17 cellular contexts compared by ENCODE assay signal in the genomic region with DNA sequence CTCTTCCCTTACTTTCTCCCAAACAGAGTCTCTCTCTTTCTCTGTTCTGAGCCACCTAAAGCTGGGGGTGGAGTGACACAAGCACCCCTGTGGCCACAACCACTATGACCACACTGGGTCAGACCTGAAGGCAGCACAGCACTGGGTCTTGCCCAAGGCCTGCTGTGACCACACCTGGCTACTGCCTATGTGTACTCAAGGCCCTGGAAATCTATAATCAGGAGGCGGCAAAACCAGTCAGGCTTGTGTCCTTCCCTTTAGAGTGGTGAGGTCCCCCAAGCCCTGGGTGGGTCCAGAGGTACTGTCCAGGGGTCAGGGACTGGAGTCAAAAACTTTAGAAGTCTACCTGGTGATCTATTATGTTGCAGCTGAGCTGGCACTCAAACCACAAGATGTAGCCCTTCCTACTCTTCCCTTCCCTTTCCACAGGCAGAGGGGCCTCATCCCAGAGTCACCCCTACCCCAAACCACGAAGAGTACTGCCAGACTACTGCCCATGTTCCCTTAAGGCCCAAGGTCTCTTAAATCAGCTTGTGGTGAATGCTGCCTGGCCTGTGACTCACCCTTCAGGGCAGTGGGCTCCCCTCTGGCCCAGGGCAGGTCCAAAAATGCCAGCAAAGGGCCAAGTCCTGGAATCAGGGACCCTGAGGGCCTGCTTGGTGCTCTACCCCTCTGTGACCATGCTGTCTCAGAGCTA.
A peak's percentile ranks its signal among the peaks of the same experiment; 100 is the strongest.
DNase-seq lines count a peak whose midpoint lies in the region; ATAC-seq, FAIRE-seq and TF ChIP-seq lines count a peak whose summit lies in the region.
"Had no signal": no experiment of that assay in that cellular context is flagged by ENCODE, and none has a peak within 500 bp of the region (broad histone marks: within the 10 kb centered on the region; RNA-seq: fewer than 3 reads in every experiment).

No MANE protein-coding gene starts in this region.

- H3K4me1 ChIP-seq in IMR-90 (ENCODE audit: control insufficient read depth, insufficient read depth, low read length) (no peaks in the 10 kb centered on the region), astrocyte (ENCODE audit: insufficient read depth, low read length) (no peaks in the 10 kb centered on the region), mesodermal cell (ENCODE audit: control insufficient read depth, insufficient read depth, low read length, poor library complexity, severe bottlenecking) (peaks cover 16% of the 10 kb centered on the region)

- H3K4me3 ChIP-seq in IMR-90 (ENCODE audit: insufficient read depth, low read depth, low read length), result no peak overlapping the region
- no peak overlapping the region for H3K4me3 ChIP-seq in astrocyte (ENCODE audit: insufficient read depth, low read depth, low read length)
- H3K4me3 ChIP-seq in mesodermal cell (ENCODE audit: extremely low read depth, insufficient read depth, low read length, poor library complexity, severe bottlenecking), result no peak overlapping the region
- H3K4me3 ChIP-seq: SK-N-MC had no signal

- H3K14ac ChIP-seq in IMR-90 (replicated peaks; ENCODE audit: low read depth, low read length), result no peak overlapping the region

- H3K23ac ChIP-seq in IMR-90 (ENCODE audit: low read depth, low read length), result no peak overlapping the region

- H3K56ac ChIP-seq in IMR-90 (ENCODE audit: extremely low read depth, insufficient read depth, low read length), result no peak overlapping the region

- no peak for TF ChIP-seq RAD21 in IMR-90 (IDR thresholded peaks at IDR 0.05; ENCODE audit: low read length)

- no peaks in the 10 kb centered on the region for H3K79me2 ChIP-seq in astrocyte (ENCODE audit: insufficient read depth, low read length)

- FAIRE-seq in astrocyte (lab: Jason Lieb, UNC), result no peak
- FAIRE-seq: RCC 7860 had no signal

- BruUV-seq in IMR-90 (replicated peaks; lab: Mats Ljungman, UMichigan), result no TSS peak

- no peaks in the 10 kb centered on the region for H3K9me3 Mint-ChIP-seq in astrocyte (ENCODE audit: unreplicated experiment)
- H3K9me3 Mint-ChIP-seq in activated CD8-positive, alpha-beta T cell treated with anti-CD3 and anti-CD28 coated beads, Interleukin-2, amount 10 ng/mL, durations not matched to agents 7 days and 5 days (ENCODE audit: insufficient read depth), result peaks cover 8% of the 10 kb centered on the region
- H3K9me3 Mint-ChIP-seq: H9 had no signal

- dilution Hi-C loops in IMR-90 (cut with HindIII; ENCODE audit: low sequenced_read_pairs, unreplicated experiment), result no loop called here

- no peak overlapping the region for H4K5ac ChIP-seq in IMR-90 (ENCODE audit: low read depth, low read length)

- H4K91ac ChIP-seq in IMR-90 (ENCODE audit: insufficient read depth, low read depth, low read length), result no peak overlapping the region

- H2AK5ac ChIP-seq in IMR-90 (ENCODE audit: low read depth, low read length), result no peak overlapping the region

- H3K27ac ChIP-seq in IMR-90 (ENCODE audit: insufficient read depth, low read length) (no peak overlapping the region), astrocyte (ENCODE audit: low read depth, low read length) (no peak overlapping the region), mesodermal cell (ENCODE audit: low read depth, low read length, severe bottlenecking) (peak overlapping the region; percentile 85)
- H3K27ac ChIP-seq: C4-2B had no signal

- no peak overlapping the region for H2BK5ac ChIP-seq in IMR-90 (ENCODE audit: low read depth, low read length, poor library complexity, severe bottlenecking)

- CTCF ChIA-PET in IMR-90 (lab: Yijun Ruan, JAX), result no interaction called here
- CTCF ChIA-PET in activated CD8-positive, alpha-beta T cell treated with anti-CD3 and anti-CD28 coated beads, Interleukin-2, amount 10 ng/mL, durations not matched to agents 7 days and 5 days (lab: Charles Lee), result no interaction called here

- H3K18ac ChIP-seq in IMR-90 (ENCODE audit: low read depth, low read length), result no peak overlapping the region

- H3K27me3 Mint-ChIP-seq in astrocyte (ENCODE audit: low read depth, unreplicated experiment), result no peaks in the 10 kb centered on the region
- H3K27me3 Mint-ChIP-seq in activated CD8-positive, alpha-beta T cell treated with anti-CD3 and anti-CD28 coated beads, Interleukin-2, amount 10 ng/mL, durations not matched to agents 7 days and 5 days (ENCODE audit: low read depth), result peaks cover 8% of the 10 kb centered on the region

- H2AK9ac ChIP-seq in IMR-90 (replicated peaks; ENCODE audit: low read depth, low read length, poor library complexity), result no peak overlapping the region

- H2BK15ac ChIP-seq in IMR-90 (ENCODE audit: low read depth, low read length), result no peak overlapping the region

- H2BK120ac ChIP-seq in IMR-90 (ENCODE audit: low read depth, low read length), result no peak overlapping the region

- H3K4me1 Mint-ChIP-seq in astrocyte (ENCODE audit: low read depth, unreplicated experiment), result peaks cover 13% of the 10 kb centered on the region
- peaks cover 9% of the 10 kb centered on the region for H3K4me1 Mint-ChIP-seq in activated CD8-positive, alpha-beta T cell treated with anti-CD3 and anti-CD28 coated beads, Interleukin-2, amount 10 ng/mL, durations not matched to agents 7 days and 5 days (ENCODE audit: low read depth)

- POLR2A ChIA-PET in IMR-90 (lab: Charles Lee; ENCODE audit: unreplicated experiment), result no interaction called here
- POLR2A ChIA-PET in activated CD8-positive, alpha-beta T cell treated with anti-CD3 and anti-CD28 coated beads, Interleukin-2, amount 10 ng/mL, durations not matched to agents 7 days and 5 days (lab: Charles Lee), result no interaction called here

- WGBS in IMR-90 (ENCODE audit: extremely low coverage in 2 of 2, insufficient read length in 1 of 2), 2 experiments, result no CpG with 5 or more reads among the region's 2 CpGs
- WGBS in mesodermal cell (ENCODE audit: insufficient coverage in 2 of 2), 2 experiments, result 100% methylated on average over 1 to 2 of the region's 2 CpGs

- H4K8ac ChIP-seq in IMR-90 (ENCODE audit: low read depth in 2 of 2, low read length in 2 of 2), result no peak overlapping the region

- ATAC-seq in IMR-90 (ENCODE audit: low read depth) (no peak), esophagus mucosa (no peak), GM19023 (IDR thresholded peaks at IDR 0.05; ENCODE audit: unreplicated experiment) (no peak)
- ATAC-seq in activated CD8-positive, alpha-beta T cell treated with anti-CD3 and anti-CD28 coated beads, Interleukin-2, amount 10 ng/mL, durations not matched to agents 7 days and 5 days, result no peak

- TF ChIP-seq CTCF in IMR-90 (conservative IDR thresholded peaks at IDR 0.05; ENCODE audit: low read depth, low read length) (no peak), astrocyte (IDR thresholded peaks at IDR 0.05; ENCODE audit: insufficient read depth, low read depth, low read length) (no peak)

- H3K9ac ChIP-seq in IMR-90 (ENCODE audit: low read depth, low read length) (no peak overlapping the region), astrocyte (ENCODE audit: low read length) (no peak overlapping the region)

- H3K36me3 ChIP-seq in IMR-90 (ENCODE audit: control insufficient read depth, insufficient read depth, low read length), result no peaks in the 10 kb centered on the region
- H3K36me3 ChIP-seq in astrocyte (ENCODE audit: insufficient read depth, low read length), result no peaks in the 10 kb centered on the region
- no peaks in the 10 kb centered on the region for H3K36me3 ChIP-seq in mesodermal cell (ENCODE audit: control insufficient read depth, insufficient read depth, low read length)

- H3K4ac ChIP-seq in IMR-90 (ENCODE audit: low read depth, low read length), result no peak overlapping the region

- H3K79me1 ChIP-seq in IMR-90 (ENCODE audit: low read depth in 1 of 2, low read length in 2 of 2), result no peaks in the 10 kb centered on the region

- peak overlapping the region; percentile 31 for H3K4me3 Mint-ChIP-seq in astrocyte (ENCODE audit: unreplicated experiment)
- H3K4me3 Mint-ChIP-seq in activated CD8-positive, alpha-beta T cell treated with anti-CD3 and anti-CD28 coated beads, Interleukin-2, amount 10 ng/mL, durations not matched to agents 7 days and 5 days, result no peak overlapping the region
- H3K4me3 Mint-ChIP-seq: H9 had no signal

- no peak for DNase-seq in IMR-90
- DNase-seq in astrocyte (ENCODE audit: low read depth), result no peak
- no peak for DNase-seq in AG08396 (ENCODE audit: low spot score)
- DNase-seq in activated CD8-positive, alpha-beta T cell treated with anti-CD3 and anti-CD28 coated beads, Interleukin-2, amount 10 ng/mL, durations not matched to agents 7 days and 5 days, result no peak
- DNase-seq: AML-193, DMS79, H9, NCI-H1105 treated with DMSO at 0.1 percent for 48 hours, NCI-H1694, NCI-H2081 treated with DMSO at 0.1 percent for 48 hours, SHP77 had no signal

- peaks cover 4% of the 10 kb centered on the region; the same call in 1 of the 2 replicates for H3K9me1 ChIP-seq in IMR-90 (ENCODE audit: insufficient read depth, low read length)

- no peak for TF ChIP-seq POLR2A in IMR-90 (IDR thresholded peaks at IDR 0.05; ENCODE audit: low read depth, low read length)

- H3K36me3 Mint-ChIP-seq in astrocyte (ENCODE audit: low read depth, unreplicated experiment), result no peaks in the 10 kb centered on the region
- H3K36me3 Mint-ChIP-seq in activated CD8-positive, alpha-beta T cell treated with anti-CD3 and anti-CD28 coated beads, Interleukin-2, amount 10 ng/mL, durations not matched to agents 7 days and 5 days (ENCODE audit: low read depth), result no peaks in the 10 kb centered on the region

- no peak overlapping the region for H2BK20ac ChIP-seq in IMR-90 (ENCODE audit: low read depth, low read length)

- in situ Hi-C loops in IMR-90 (cut with MboI; ENCODE audit: low sequenced_read_pairs), result no loop called here

- H3K4me2 ChIP-seq in IMR-90 (ENCODE audit: low read depth, low read length) (no peak overlapping the region), astrocyte (ENCODE audit: low read length) (no peak overlapping the region)

- H4K20me1 ChIP-seq in IMR-90 (ENCODE audit: insufficient read depth, low read length) (no peaks in the 10 kb centered on the region), astrocyte (ENCODE audit: insufficient read depth, low read length) (no peaks in the 10 kb centered on the region)

- no peak overlapping the region for H3K27ac Mint-ChIP-seq in astrocyte (ENCODE audit: unreplicated experiment)
- H3K27ac Mint-ChIP-seq in activated CD8-positive, alpha-beta T cell treated with anti-CD3 and anti-CD28 coated beads, Interleukin-2, amount 10 ng/mL, durations not matched to agents 7 days and 5 days, result no peak overlapping the region
- H3K27ac Mint-ChIP-seq: H9 had no signal

- no peaks in the 10 kb centered on the region for H3K27me3 ChIP-seq in IMR-90 (ENCODE audit: control insufficient read depth, insufficient read depth, low read length)
- no peaks in the 10 kb centered on the region for H3K27me3 ChIP-seq in astrocyte (ENCODE audit: insufficient read depth, low read length)

- intact Hi-C loops in IMR-90 (cut with micrococcal nuclease), result no loop called here

- H2AFZ ChIP-seq in IMR-90 (replicated peaks; ENCODE audit: low read length, poor library complexity) (peak overlapping the region; percentile 49), astrocyte (ENCODE audit: low read depth, low read length) (no peak overlapping the region)

- H3K9me3 ChIP-seq in IMR-90 (ENCODE audit: control insufficient read depth, insufficient read depth, low read length) (no peaks in the 10 kb centered on the region), astrocyte (ENCODE audit: insufficient read depth, low read depth, low read length) (no peaks in the 10 kb centered on the region), mesodermal cell (ENCODE audit: control insufficient read depth, low read length) (no peaks in the 10 kb centered on the region)

TF ChIP-seq in IMR-90, 13 proteins besides CTCF, POLR2A, EP300 and RAD21 (continues in another document):
- TF ChIP-seq FOS (IDR thresholded peaks at IDR 0.05; ENCODE audit: low read depth, low read length), result no peak
